Comparison of ENCODE assay signal across 1 cellular context in genomic region chr17:82019905-82020873, GRCh38.
A peak's percentile ranks its signal among the peaks of the same experiment; 100 is the strongest.
TF ChIP-seq lines count a peak whose summit lies in the region.

No MANE protein-coding gene starts in this region.

TF ChIP-seq in HepG2, 621 proteins besides CTCF, POLR2A, EP300 and RAD21 (continued from another document):
- TF ChIP-seq LRRFIP1 (CRISPR knock-in tag; conservative IDR thresholded peaks at IDR 0.05) (no peak), HOXA5 (CRISPR knock-in tag; IDR thresholded peaks at IDR 0.05) (peak; percentile 60; the same call in 1 of the 2 replicates), KLF16 (CRISPR knock-in tag; IDR thresholded peaks at IDR 0.05) (peak in 1 of 2 experiments; percentile 35; a peak in 1 of 4 replicates), MED1 (CRISPR knock-in tag; IDR thresholded peaks at IDR 0.05) (peak; percentile 73), CCDC6 (CRISPR knock-in tag; IDR thresholded peaks at IDR 0.05) (no peak; the same call in 1 of the 2 replicates), ZSCAN31 (CRISPR knock-in tag; IDR thresholded peaks at IDR 0.05; ENCODE audit: low read depth) (peak; percentile 75; the same call in 1 of the 2 replicates), ELF3 (CRISPR knock-in tag; IDR thresholded peaks at IDR 0.05) (peak; percentile 50), ASH2L (IDR thresholded peaks at IDR 0.05; ENCODE audit: insufficient read length, low read depth, low read length) (peak; percentile 22), POGZ (CRISPR knock-in tag; IDR thresholded peaks at IDR 0.05) (0 out of 2 replicates have a peak, but pooled peaks have one; percentile 5), KDM5B (CRISPR knock-in tag; IDR thresholded peaks at IDR 0.05; ENCODE audit: borderline replicate concordance) (peak; percentile 84; the same call in 1 of the 2 replicates), HNF1A (IDR thresholded peaks at IDR 0.05; ENCODE audit: low read depth) (no peak), HNF1A (CRISPR knock-in tag; IDR thresholded peaks at IDR 0.05; ENCODE audit: borderline replicate concordance) (0 out of 2 replicates have a peak, but pooled peaks have one; percentile 15), SMC3 (IDR thresholded peaks at IDR 0.05; ENCODE audit: low read length) (peak; percentile 26; the same call in 1 of the 2 replicates), ZNF546 (CRISPR knock-in tag; conservative IDR thresholded peaks at IDR 0.05) (0 out of 2 replicates have a peak, but pooled peaks have one; percentile 15), ZNF639 (CRISPR knock-in tag; conservative IDR thresholded peaks at IDR 0.05) (no peak), SMYD3 (CRISPR knock-in tag; IDR thresholded peaks at IDR 0.05) (no peak), PBX2 (CRISPR knock-in tag; IDR thresholded peaks at IDR 0.05) (no peak), GABPA (IDR thresholded peaks at IDR 0.05; ENCODE audit: low read depth, low read length) (no peak), GABPA (CRISPR knock-in tag; IDR thresholded peaks at IDR 0.05; ENCODE audit: low read depth) (no peak), ERF (CRISPR knock-in tag; IDR thresholded peaks at IDR 0.05) (peak; percentile 66; the same call in 1 of the 2 replicates), HDAC2 (CRISPR knock-in tag; IDR thresholded peaks at IDR 0.05) (peak; percentile 47; the same call in 1 of the 2 replicates), ZHX2 (IDR thresholded peaks at IDR 0.05; ENCODE audit: low read depth) (0 out of 2 replicates have a peak, but pooled peaks have one; percentile 43), ZHX2 (CRISPR knock-in tag; IDR thresholded peaks at IDR 0.05; ENCODE audit: borderline replicate concordance) (no peak), PHF5A (CRISPR knock-in tag; IDR thresholded peaks at IDR 0.05; ENCODE audit: low read depth, unreplicated experiment) (peak; percentile 14), SAP130 (CRISPR knock-in tag; IDR thresholded peaks at IDR 0.05; ENCODE audit: low read depth) (peak; percentile 76), PAXIP1 (CRISPR knock-in tag; conservative IDR thresholded peaks at IDR 0.05) (0 out of 2 replicates have a peak, but pooled peaks have one; percentile 27), ZFX (CRISPR knock-in tag; IDR thresholded peaks at IDR 0.05; ENCODE audit: low read depth) (peak; percentile 80), ZBTB8A (CRISPR knock-in tag; IDR thresholded peaks at IDR 0.05; ENCODE audit: borderline replicate concordance, low read depth) (no peak)
